In the genomic region with DNA sequence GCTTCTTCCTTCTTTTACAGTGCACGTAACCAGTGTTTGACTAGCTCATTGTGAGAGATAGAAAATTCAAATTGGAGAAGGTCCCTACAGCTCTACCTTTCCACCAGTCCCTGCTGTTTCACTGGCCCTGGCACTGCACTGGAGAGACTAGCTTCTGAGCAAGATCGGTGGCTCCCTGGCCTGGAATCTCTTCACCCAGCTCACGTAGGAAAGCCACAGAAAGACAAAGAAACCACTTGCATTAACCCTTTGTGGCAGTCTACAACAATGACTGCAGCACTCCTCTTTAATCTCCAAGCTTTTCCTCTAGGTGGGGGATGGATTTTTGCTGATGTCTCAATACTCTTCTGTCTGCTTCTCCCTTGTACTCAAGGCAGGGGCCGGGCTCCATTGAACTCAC, we compare ENCODE assay signal across 18 cellular contexts.
DNase-seq lines count a peak whose midpoint lies in the region; ATAC-seq and TF ChIP-seq lines count a peak whose summit lies in the region.
"Had no signal": no experiment of that assay in that cellular context is flagged by ENCODE, and none has a peak within 500 bp of the region (broad histone marks: within the 10 kb centered on the region; RNA-seq: fewer than 3 reads in every experiment).

No MANE protein-coding gene starts in this region.

- no peak overlapping the region for H3K27ac ChIP-seq in GM23338 (ENCODE audit: low read depth)
- peak overlapping the region; percentile 62 for H3K27ac ChIP-seq in ectodermal cell (ENCODE audit: insufficient read depth, low read depth, low read length, poor library complexity, severe bottlenecking)
- H3K27ac ChIP-seq in mesendoderm (ENCODE audit: low read depth, low read length): no peak overlapping the region

- H4K8ac ChIP-seq in mesendoderm (ENCODE audit: low read depth, low read length): no peak overlapping the region

- peaks cover 2% of the 10 kb centered on the region for H3K27me3 Mint-ChIP-seq in GM23338 (ENCODE audit: insufficient read depth, low read depth, poor library complexity)
- H3K27me3 Mint-ChIP-seq in activated naive CD8-positive, alpha-beta T cell treated with anti-CD3 and anti-CD28 coated beads, Interleukin-2, amount 50 U/mL, for 24 hours: no peaks in the 10 kb centered on the region

- H2AFZ ChIP-seq in GM23338: no peak overlapping the region

- no peak overlapping the region for H3K9ac ChIP-seq in mesendoderm (ENCODE audit: low read length)

- H3K36me3 Mint-ChIP-seq in GM23338 (ENCODE audit: low read depth): no peaks in the 10 kb centered on the region
- H3K36me3 Mint-ChIP-seq in activated naive CD8-positive, alpha-beta T cell treated with anti-CD3 and anti-CD28 coated beads, Interleukin-2, amount 50 U/mL, for 24 hours (ENCODE audit: low read depth): no peaks in the 10 kb centered on the region

- H3K79me2 ChIP-seq in GM23338 (replicated peaks; ENCODE audit: insufficient read depth): no peaks in the 10 kb centered on the region
- H3K79me2 ChIP-seq in mesendoderm (ENCODE audit: control insufficient read depth, insufficient read depth, low read length): no peaks in the 10 kb centered on the region

- H3K27me3 ChIP-seq in GM23338 (ENCODE audit: insufficient read depth) (no peaks in the 10 kb centered on the region), ectodermal cell (ENCODE audit: control insufficient read depth, insufficient read depth, low read length, poor library complexity, severe bottlenecking) (no peaks in the 10 kb centered on the region), mesendoderm (ENCODE audit: insufficient read depth, low read length, poor library complexity) (no peaks in the 10 kb centered on the region)

- no peak overlapping the region for H2BK15ac ChIP-seq in mesendoderm (replicated peaks; ENCODE audit: low read depth)

- H3K4me3 Mint-ChIP-seq in GM23338: no peak overlapping the region
- no peak overlapping the region for H3K4me3 Mint-ChIP-seq in activated naive CD8-positive, alpha-beta T cell treated with anti-CD3 and anti-CD28 coated beads, Interleukin-2, amount 50 U/mL, for 24 hours
- H3K4me3 Mint-ChIP-seq: CD4-positive, alpha-beta T cell had no signal

- no peaks in the 10 kb centered on the region for H4K20me1 ChIP-seq in GM23338 (replicated peaks; ENCODE audit: insufficient read depth)

- H3K4me2 ChIP-seq in GM23338 (peak overlapping the region; percentile 34; the same call in 1 of the 2 replicates), mesendoderm (ENCODE audit: low read length) (no peak overlapping the region)

- H3K27ac Mint-ChIP-seq in GM23338: peak overlapping the region; percentile 92
- no peak overlapping the region for H3K27ac Mint-ChIP-seq in activated naive CD8-positive, alpha-beta T cell treated with anti-CD3 and anti-CD28 coated beads, Interleukin-2, amount 50 U/mL, for 24 hours
- H3K27ac Mint-ChIP-seq: CD4-positive, alpha-beta T cell had no signal

- no peak overlapping the region for H2BK5ac ChIP-seq in mesendoderm (ENCODE audit: low read length)

- H3K4me1 Mint-ChIP-seq in GM23338: peaks cover 32% of the 10 kb centered on the region
- no peaks in the 10 kb centered on the region for H3K4me1 Mint-ChIP-seq in activated naive CD8-positive, alpha-beta T cell treated with anti-CD3 and anti-CD28 coated beads, Interleukin-2, amount 50 U/mL, for 24 hours

- WGBS in ectodermal cell, 2 experiments: 37 to 41% methylated on average over 4 of the region's 4 CpGs
- no CpG with 5 or more reads among the region's 4 CpGs for WGBS in mesendoderm (ENCODE audit: extremely low coverage, insufficient coverage, low lambda C conversion rate)

- H3K18ac ChIP-seq in mesendoderm (ENCODE audit: low read length): no peak overlapping the region

- no peak overlapping the region for H3K4me3 ChIP-seq in GM23338
- H3K4me3 ChIP-seq in ectodermal cell (ENCODE audit: insufficient read depth, low read depth, low read length): no peak overlapping the region
- H3K4me3 ChIP-seq in mesendoderm (ENCODE audit: low read length): no peak overlapping the region

- H3K4me1 ChIP-seq in GM23338 (ENCODE audit: insufficient read depth) (peaks cover 18% of the 10 kb centered on the region; the same call in 1 of the 2 replicates), ectodermal cell (ENCODE audit: control insufficient read depth, insufficient read depth, low read length) (peaks cover 18% of the 10 kb centered on the region), mesendoderm (ENCODE audit: control insufficient read depth, low read depth, low read length) (no peaks in the 10 kb centered on the region)
- H3K4me1 ChIP-seq: Caco-2 had no signal

- H3K23ac ChIP-seq in mesendoderm (ENCODE audit: low read length): no peak overlapping the region

- H3K56ac ChIP-seq in mesendoderm (ENCODE audit: low read length): no peak overlapping the region

- no peaks in the 10 kb centered on the region for H3F3A ChIP-seq in GM23338 (replicated peaks; ENCODE audit: low read depth)

- H4K5ac ChIP-seq in mesendoderm (ENCODE audit: low read length): no peak overlapping the region

- ATAC-seq in GM23338: peak; percentile 62
- ATAC-seq in GM21528 (IDR thresholded peaks at IDR 0.05; ENCODE audit: low FRiP score, unreplicated experiment): no peak
- no peak for ATAC-seq in activated naive CD8-positive, alpha-beta T cell treated with anti-CD3 and anti-CD28 coated beads, Interleukin-2, amount 50 U/mL, for 24 hours
- ATAC-seq: Right ventricle myocardium inferior had no signal

- no peaks in the 10 kb centered on the region for H3K79me1 ChIP-seq in mesendoderm (ENCODE audit: low read length)

- peak; percentile 61 for DNase-seq in GM23338 (ENCODE audit: low spot score)
- peak; percentile 27 to 47 for DNase-seq in NCI-H526 (lab: John Stamatoyannopoulos, UW)
- peak; percentile 34 for DNase-seq in mesendoderm
- DNase-seq in GDM1 (lab: John Stamatoyannopoulos, UW): no peak
- DNase-seq in AG08395 (ENCODE audit: low spot score): no peak
- DNase-seq in activated naive CD8-positive, alpha-beta T cell treated with anti-CD3 and anti-CD28 coated beads, Interleukin-2, amount 50 U/mL, for 24 hours: no peak
- DNase-seq: Caco-2; CD4-positive, alpha-beta T cell; KG1; NCI-H1436; NCI-H2029; NCI-H2171; NCI-H69; NK-92 treated with Interleukin-12 subunit alpha and Interleukin-12 subunit beta, amount 100 ng/mL, for 24 hours; SW 1271 had no signal

- no peaks in the 10 kb centered on the region for H3K9me3 ChIP-seq in ectodermal cell (ENCODE audit: control insufficient read depth, low read length)
- H3K9me3 ChIP-seq: Caco-2 had no signal

- no peak for TF ChIP-seq CTCF in GM23338 (conservative IDR thresholded peaks at IDR 0.05; ENCODE audit: low read depth in 2 of 2)

- no peaks in the 10 kb centered on the region for H3K9me3 Mint-ChIP-seq in GM23338
- no peaks in the 10 kb centered on the region for H3K9me3 Mint-ChIP-seq in activated naive CD8-positive, alpha-beta T cell treated with anti-CD3 and anti-CD28 coated beads, Interleukin-2, amount 50 U/mL, for 24 hours
- H3K9me3 Mint-ChIP-seq: CD4-positive, alpha-beta T cell had no signal

- no peak overlapping the region for H2AK5ac ChIP-seq in mesendoderm (ENCODE audit: low read length)

- no peaks in the 10 kb centered on the region for H3K9me2 ChIP-seq in GM23338 (ENCODE audit: insufficient read depth)

- H3K4ac ChIP-seq in mesendoderm (ENCODE audit: low read depth, low read length): no peak overlapping the region

- H3K36me3 ChIP-seq in GM23338 (ENCODE audit: insufficient read depth) (no peaks in the 10 kb centered on the region), ectodermal cell (ENCODE audit: control insufficient read depth, insufficient read depth, low read length) (no peaks in the 10 kb centered on the region), mesendoderm (ENCODE audit: control insufficient read depth, insufficient read depth, low read length) (no peaks in the 10 kb centered on the region)

- no peak overlapping the region for H2BK120ac ChIP-seq in mesendoderm (ENCODE audit: low read depth, low read length)

Comparison
In these comparisons a context has a peak if more than half of its experiments do, and no peak if none do; other contexts are left out.
1. DNase-seq: peak in GM23338 (single experiment), NCI-H526 (2 of 2) and mesendoderm (single experiment); none in GDM1 (single experiment), AG08395 (single experiment) and activated naive CD8-positive, alpha-beta T cell treated with anti-CD3 and anti-CD28 coated beads, Interleukin-2, amount 50 U/mL, for 24 hours (single experiment).